17 cellular contexts compared by ENCODE assay signal in the genomic region with DNA sequence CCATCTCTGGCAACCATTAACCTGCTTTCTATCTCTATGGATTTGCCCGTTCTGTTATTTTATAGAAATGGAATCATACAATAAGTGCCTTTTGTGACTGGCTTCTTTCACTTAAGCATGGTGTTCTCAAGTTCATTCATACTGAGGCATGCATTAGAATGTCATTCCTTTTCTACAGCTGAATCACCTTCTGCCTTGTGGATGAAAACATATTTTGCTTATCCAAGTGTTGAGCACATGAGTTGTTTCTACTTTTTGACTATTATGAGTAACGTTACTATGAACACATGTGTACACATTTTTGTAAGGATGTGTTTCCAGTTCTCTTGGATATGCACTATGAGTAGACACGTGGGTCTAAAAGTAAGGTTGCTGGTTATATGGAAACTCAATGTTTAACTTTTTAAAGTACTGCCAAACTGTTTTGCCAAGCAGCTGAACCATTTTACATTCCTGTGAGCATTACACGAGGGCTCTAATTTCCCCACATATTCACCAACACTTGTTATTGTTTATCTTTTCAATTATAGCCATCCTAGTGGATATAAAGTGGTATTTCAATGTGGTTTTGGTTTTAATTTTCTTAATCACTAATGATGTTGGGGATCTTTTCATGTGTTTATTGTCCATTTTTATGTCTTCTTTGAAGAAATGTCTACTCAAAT.
"Had no signal": no experiment of that assay in that cellular context is flagged by ENCODE, and none has a peak within 500 bp of the region (broad histone marks: within the 10 kb centered on the region; RNA-seq: fewer than 3 reads in every experiment).

No MANE protein-coding gene starts in this region.

- H3K36me3 Mint-ChIP-seq: memory B cell had no signal

- H3K4me1 ChIP-seq: colonic mucosa, esophagus muscularis mucosa had no signal

- H3K4me3 Mint-ChIP-seq: activated CD4-positive, alpha-beta T cell treated with anti-CD3 and anti-CD28 coated beads, Interleukin-2, amount 10 ng/mL, durations not matched to agents 24 days and 14 days; activated T-helper 1 cell treated with anti-CD3 and anti-CD28 coated beads, Interleukin-12 subunit alpha, Interleukin-12 subunit beta, Interleukin-2, Interleukin-4 antibody, amounts not matched to agents 30 ng/mL and 10 ng/mL and 1 ng/mL, durations not matched to agents 14 hours and 24 hours and 36 hours; memory B cell; WTC11 had no signal

- H3K36me3 ChIP-seq: colonic mucosa, esophagus muscularis mucosa, heart left ventricle, left lung had no signal

- H3K27ac ChIP-seq: colonic mucosa, esophagus muscularis mucosa, heart left ventricle, left lung had no signal

- H3K9me3 ChIP-seq: colonic mucosa, esophagus muscularis mucosa, mucosa of descending colon had no signal

- H3K27ac Mint-ChIP-seq: activated CD4-positive, alpha-beta T cell treated with anti-CD3 and anti-CD28 coated beads, Interleukin-2, amount 10 ng/mL, durations not matched to agents 24 days and 14 days; activated T-helper 1 cell treated with anti-CD3 and anti-CD28 coated beads, Interleukin-12 subunit alpha, Interleukin-12 subunit beta, Interleukin-2, Interleukin-4 antibody, amounts not matched to agents 30 ng/mL and 10 ng/mL and 1 ng/mL, durations not matched to agents 14 hours and 24 hours and 36 hours; memory B cell; WTC11 had no signal

- H3K27me3 ChIP-seq: colonic mucosa, esophagus muscularis mucosa, left lung had no signal

- H3K27me3 Mint-ChIP-seq: activated CD4-positive, alpha-beta T cell treated with anti-CD3 and anti-CD28 coated beads, Interleukin-2, amount 10 ng/mL, durations not matched to agents 24 days and 14 days had no signal

- FAIRE-seq: TTC549 had no signal

- H3K4me3 ChIP-seq: colonic mucosa, esophagus muscularis mucosa, heart left ventricle, left lung, mucosa of descending colon, skin epidermis had no signal

- DNase-seq: activated CD4-positive, alpha-beta T cell treated with anti-CD3 and anti-CD28 coated beads, Interleukin-2, amount 10 ng/mL, durations not matched to agents 24 days and 14 days; activated naive CD4-positive, alpha-beta T cell treated with Interleukin-2 at 50 U/mL for 16 hours; aorta; colonic mucosa; heart left ventricle; left lung; mucosa of descending colon; naive thymus-derived CD4-positive, alpha-beta T cell; stimulated activated CD4-positive, alpha-beta T cell treated with anti-CD3 and anti-CD28 coated beads, Interleukin-4, amount 100 ng/mL, for 4 hours; stimulated activated CD8-positive, alpha-beta memory T cell treated with anti-CD3 and anti-CD28 coated beads, Interleukin-4, amount 100 ng/mL, for 48 hours; stimulated activated naive CD8-positive, alpha-beta T cell treated with anti-CD3 and anti-CD28 coated beads, Interleukin-15, Interleukin-2, amounts not matched to agents 100 U/mL and 50 U/mL, for 24 hours had no signal
